ENCODE assay signal across 8 cellular contexts in the genomic region with DNA sequence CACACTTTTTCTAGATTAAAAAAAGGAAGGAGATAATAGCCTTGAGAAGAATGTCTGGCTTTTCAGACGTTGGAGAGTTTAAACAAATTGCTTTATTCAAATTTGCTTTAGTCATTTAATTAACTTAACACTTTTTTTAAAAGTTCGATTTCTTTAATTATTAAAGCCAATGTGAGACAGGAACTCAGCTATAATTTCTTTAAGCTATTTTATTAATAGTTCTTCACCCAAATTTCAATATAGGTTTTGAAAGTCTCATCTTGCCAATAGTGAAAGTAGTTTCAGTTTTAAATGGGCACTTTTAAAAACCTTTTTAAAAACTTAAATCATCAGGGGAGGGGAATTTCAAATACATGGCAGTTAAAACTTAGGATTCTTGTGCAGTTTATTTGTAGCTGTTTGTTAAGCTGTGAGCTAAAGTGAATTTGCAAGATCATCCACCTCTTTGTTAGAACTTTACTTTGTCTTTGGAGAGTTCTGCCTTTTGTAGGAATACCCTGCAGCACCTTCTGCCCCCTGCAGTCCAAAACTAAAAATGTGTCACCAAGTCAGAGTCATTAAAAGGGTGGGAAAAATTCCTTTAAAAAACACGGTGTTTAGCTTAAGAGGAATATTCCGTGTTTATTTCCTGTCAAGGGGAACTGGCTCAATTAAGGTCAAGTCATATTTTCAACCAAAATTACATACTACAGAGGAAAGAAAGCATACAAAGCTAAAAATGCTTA. TPM values are rescaled to one million over a fixed set of nuclear protein-coding genes. Genes with fewer than 3 reads are reported as not detected.
DNase-seq lines count a peak whose midpoint lies in the region; ATAC-seq and TF ChIP-seq lines count a peak whose summit lies in the region.

No MANE protein-coding gene starts in this region.

- peak; percentile 80 for TF ChIP-seq CTCF in KMS-11 (conservative IDR thresholded peaks at IDR 0.05; ENCODE audit: low read depth, low read length)
- peak; percentile 56 for TF ChIP-seq CTCF in SU-DHL-6 (IDR thresholded peaks at IDR 0.05; ENCODE audit: insufficient read depth, low read length, poor library complexity, severe bottlenecking)

- H3K9me2 ChIP-seq in SU-DHL-6 (replicated peaks; ENCODE audit: insufficient read depth, low read length), result no peaks in the 10 kb centered on the region

- H3K27ac ChIP-seq in KMS-11 (peak overlapping the region; percentile 13; the same call in 1 of the 2 replicates), SU-DHL-6 (ENCODE audit: low read depth, low read length) (no peak overlapping the region)

- H3F3A ChIP-seq in SU-DHL-6 (ENCODE audit: insufficient read depth), result no peaks in the 10 kb centered on the region

- H3K4me3 ChIP-seq in KMS-11 (IDR thresholded peaks at IDR 0.05; ENCODE audit: insufficient read depth, low read depth, low read length) (no peak overlapping the region), SU-DHL-6 (ENCODE audit: insufficient read depth, low read length, poor library complexity, severe bottlenecking) (peak overlapping the region; percentile 41)

- H3K36me3 Mint-ChIP-seq in activated naive CD4-positive, alpha-beta T cell treated with anti-CD3 and anti-CD28 coated beads for 36 hours (ENCODE audit: low read depth), result peaks cover 38% of the 10 kb centered on the region
- H3K36me3 Mint-ChIP-seq in effector memory CD8-positive, alpha-beta T cell (ENCODE audit: insufficient read depth), result peaks cover 54% of the 10 kb centered on the region
- H3K36me3 Mint-ChIP-seq in naive B cell, result peaks cover 0 to 18% of the 10 kb centered on the region in 2 donors

- CTCF ChIA-PET in activated naive CD4-positive, alpha-beta T cell treated with anti-CD3 and anti-CD28 coated beads for 36 hours (lab: Charles Lee), result interaction anchor here (0.7 to 6.1 kb wide), 31 partner anchors 8 to 546 kb away, joined by 3 to 47 read pairs (median 4); no protein-coding TSS in a partner anchor

- no peak for ATAC-seq in effector memory CD8-positive, alpha-beta T cell (replicated peaks)
- peak in 1 of 2 donors; percentile 20 for ATAC-seq in naive B cell (ENCODE audit: low read depth in 2 of 2)

- H2AFZ ChIP-seq in KMS-11 (ENCODE audit: low read depth) (no peak overlapping the region), SU-DHL-6 (ENCODE audit: low read depth, low read length, severe bottlenecking) (peak overlapping the region; percentile 59)

- H3K4me1 Mint-ChIP-seq in activated naive CD4-positive, alpha-beta T cell treated with anti-CD3 and anti-CD28 coated beads for 36 hours (ENCODE audit: low read depth), result peaks cover 63% of the 10 kb centered on the region
- H3K4me1 Mint-ChIP-seq in effector memory CD8-positive, alpha-beta T cell (ENCODE audit: low read depth in 2 of 2), result peaks cover 43 to 61% of the 10 kb centered on the region in 2 donors
- H3K4me1 Mint-ChIP-seq in naive B cell, result peaks cover 13 to 29% (median 24%) of the 10 kb centered on the region in 3 donors

- H3K9ac ChIP-seq in KMS-11 (no peak overlapping the region), SU-DHL-6 (ENCODE audit: low read length) (no peak overlapping the region)

- H3K79me2 ChIP-seq in KMS-11 (ENCODE audit: insufficient read depth, low read depth), result peaks cover 36% of the 10 kb centered on the region; the same call in 1 of the 2 replicates
- no peaks in the 10 kb centered on the region for H3K79me2 ChIP-seq in SU-DHL-6 (ENCODE audit: insufficient read depth, low read length)

- peak; percentile 31 for DNase-seq in activated naive CD4-positive, alpha-beta T cell treated with anti-CD3 and anti-CD28 coated beads for 36 hours
- no peak for DNase-seq in activated naive CD4-positive, alpha-beta T cell treated with anti-CD3 and anti-CD28 coated beads, Interleukin-2, amount 50 U/mL, for 16 hours
- peak; percentile 38 to 46 (median 46) for DNase-seq in effector memory CD8-positive, alpha-beta T cell
- peak; percentile 59 for DNase-seq in naive B cell
- DNase-seq in NCI-H187 treated with DMSO at 0.1 percent for 48 hours (lab: John Stamatoyannopoulos, UW), result no peak
- no peak for DNase-seq in GM19240 (ENCODE audit: insufficient read length, low spot score)

- intact Hi-C loops in activated naive CD4-positive, alpha-beta T cell treated with anti-CD3 and anti-CD28 coated beads for 36 hours (cut with micrococcal nuclease), result loop anchor here (1.0 to 10.0 kb wide), 12 partner anchors 74 to 880 kb away; partner anchors contain the start of genes METTL4, MYL12B and NDC80

- peak overlapping the region; percentile 99 for H3K27ac Mint-ChIP-seq in activated naive CD4-positive, alpha-beta T cell treated with anti-CD3 and anti-CD28 coated beads for 36 hours
- peak overlapping the region; percentile 100 for H3K27ac Mint-ChIP-seq in effector memory CD8-positive, alpha-beta T cell
- peak overlapping the region; percentile 71 to 100 (median 93) for H3K27ac Mint-ChIP-seq in naive B cell

- no peaks in the 10 kb centered on the region for H3K9me3 ChIP-seq in SU-DHL-6 (ENCODE audit: insufficient read depth, low read length)

- H3K9me3 Mint-ChIP-seq in activated naive CD4-positive, alpha-beta T cell treated with anti-CD3 and anti-CD28 coated beads for 36 hours, result no peaks in the 10 kb centered on the region
- H3K9me3 Mint-ChIP-seq in effector memory CD8-positive, alpha-beta T cell, result no peaks in the 10 kb centered on the region
- H3K9me3 Mint-ChIP-seq in naive B cell, result no peaks in the 10 kb centered on the region

- H3K27me3 Mint-ChIP-seq in activated naive CD4-positive, alpha-beta T cell treated with anti-CD3 and anti-CD28 coated beads for 36 hours (ENCODE audit: low read depth), result no peaks in the 10 kb centered on the region
- H3K27me3 Mint-ChIP-seq in effector memory CD8-positive, alpha-beta T cell, result no peaks in the 10 kb centered on the region
- no peaks in the 10 kb centered on the region for H3K27me3 Mint-ChIP-seq in naive B cell

- H3K36me3 ChIP-seq in KMS-11 (ENCODE audit: insufficient read depth) (no peaks in the 10 kb centered on the region), SU-DHL-6 (ENCODE audit: low read length) (no peaks in the 10 kb centered on the region)

- H3K4me3 Mint-ChIP-seq in activated naive CD4-positive, alpha-beta T cell treated with anti-CD3 and anti-CD28 coated beads for 36 hours, result peak overlapping the region; percentile 89
- peak overlapping the region; percentile 97 to 98 for H3K4me3 Mint-ChIP-seq in effector memory CD8-positive, alpha-beta T cell
- peak overlapping the region; percentile 82 to 97 (median 92) for H3K4me3 Mint-ChIP-seq in naive B cell

- H3K27me3 ChIP-seq in KMS-11 (ENCODE audit: insufficient read depth, low read depth) (no peaks in the 10 kb centered on the region), SU-DHL-6 (ENCODE audit: low read length) (no peaks in the 10 kb centered on the region)

- peak overlapping the region; percentile 61 for H3K4me2 ChIP-seq in KMS-11
- peak overlapping the region; percentile 65 for H3K4me2 ChIP-seq in SU-DHL-6 (ENCODE audit: low read depth, low read length, poor library complexity, severe bottlenecking)

- H4K20me1 ChIP-seq in KMS-11 (ENCODE audit: insufficient read depth), result no peaks in the 10 kb centered on the region
- no peaks in the 10 kb centered on the region for H4K20me1 ChIP-seq in SU-DHL-6 (ENCODE audit: low read depth, low read length)

- H3K4me1 ChIP-seq in KMS-11 (ENCODE audit: low read depth, poor library complexity, severe bottlenecking), result peaks cover 31% of the 10 kb centered on the region

RNA-seq across cellular contexts. Expression of gene TGIF1, which starts 4.6 kb away (rescaled TPM):
- 10 to 100 TPM; 23.7 to 24.1 TPM for total RNA-seq in activated naive CD4-positive, alpha-beta T cell treated with anti-CD3 and anti-CD28 coated beads for 36 hours
- polyA plus RNA-seq in naive B cell (ENCODE audit: low read depth in 6 of 6), result 100 to 1,000 TPM in 1 of 6 donors, 10 to 100 TPM in 5; 34.1 to 114 (median 46.4) TPM

Comparison
In these comparisons a context has a peak if more than half of its experiments do, and no peak if none do; other contexts are left out.
1. DNase-seq: peak in activated naive CD4-positive, alpha-beta T cell treated with anti-CD3 and anti-CD28 coated beads for 36 hours (single experiment), effector memory CD8-positive, alpha-beta T cell (3 of 3) and naive B cell (single experiment); none in activated naive CD4-positive, alpha-beta T cell treated with anti-CD3 and anti-CD28 coated beads, Interleukin-2, amount 50 U/mL, for 16 hours (single experiment), NCI-H187 treated with DMSO at 0.1 percent for 48 hours (single experiment) and GM19240 (single experiment).
2. Peak in every context shown above with its lines, with median percentiles within 50 percentile points of each other: H3K27ac Mint-ChIP-seq and H3K4me3 Mint-ChIP-seq.